Comparison of ENCODE assay signal across 11 cellular contexts in the genomic region with DNA sequence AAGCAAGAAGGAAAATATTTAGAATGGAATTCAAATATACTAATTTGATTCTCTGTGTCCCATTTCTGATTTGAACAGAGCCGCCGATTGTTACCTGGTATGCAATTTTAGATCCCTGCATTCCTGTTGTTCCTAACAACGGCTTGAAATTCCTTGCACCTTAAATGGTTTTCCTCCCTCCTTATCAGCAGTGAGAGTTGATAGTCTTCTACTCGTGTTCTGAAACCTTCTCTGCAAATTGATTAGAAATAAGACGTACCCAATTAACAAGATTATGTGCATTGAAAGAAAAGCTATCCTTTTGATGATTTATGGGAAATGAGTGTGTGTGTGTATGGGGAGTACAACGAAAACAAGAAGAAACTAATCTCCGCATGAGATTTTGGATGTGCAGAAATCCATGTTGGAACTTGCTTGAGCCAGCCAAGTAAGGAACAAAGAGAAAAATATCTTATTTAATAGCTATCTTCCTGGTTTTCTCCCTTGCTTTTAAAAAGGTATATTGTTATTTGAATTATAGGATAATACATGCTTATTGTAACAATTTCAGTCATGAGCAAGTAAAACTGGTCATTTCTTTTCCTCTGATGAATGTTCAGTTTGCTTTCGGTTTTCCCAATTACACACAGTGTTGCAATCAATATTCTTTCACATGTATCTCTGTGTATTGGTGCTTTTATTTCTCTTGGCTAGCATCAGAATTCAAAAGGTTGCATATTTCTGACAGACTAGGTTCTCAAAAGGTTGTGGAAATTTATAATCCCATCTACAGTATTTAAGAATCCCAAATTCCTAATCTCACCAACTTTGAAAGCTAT.
DNase-seq lines count a peak whose midpoint lies in the region; ATAC-seq, FAIRE-seq and TF ChIP-seq lines count a peak whose summit lies in the region.
"Had no signal": no experiment of that assay in that cellular context is flagged by ENCODE, and none has a peak within 500 bp of the region (broad histone marks: within the 10 kb centered on the region; RNA-seq: fewer than 3 reads in every experiment).

No MANE protein-coding gene starts in this region.

- no peak overlapping the region for H4K5ac ChIP-seq in IMR-90 (ENCODE audit: low read depth, low read length)

- H3K36me3 ChIP-seq in IMR-90 (ENCODE audit: control insufficient read depth, insufficient read depth, low read length) = no peaks in the 10 kb centered on the region
- no peaks in the 10 kb centered on the region for H3K36me3 ChIP-seq in keratinocyte (ENCODE audit: control insufficient read depth in 2 of 2, extremely low read depth in 1 of 2, insufficient read depth in 2 of 2, low read length in 2 of 2)
- H3K36me3 ChIP-seq: WERI-Rb-1 had no signal

- no peak overlapping the region for H4K91ac ChIP-seq in IMR-90 (ENCODE audit: insufficient read depth, low read depth, low read length)

- CTCF ChIA-PET in IMR-90 (lab: Yijun Ruan, JAX) (interaction anchor here (0.5 to 1.0 kb wide), 2 partner anchors 11 to 79 kb away, joined by 3 read pairs; no protein-coding TSS in a partner anchor), MCF 10A (lab: Yijun Ruan, JAX) (interaction anchor here (0.6 to 1.6 kb wide), 8 partner anchors 42 to 1178 kb away, joined by 3 to 6 read pairs (median 3); no protein-coding TSS in a partner anchor)

- no peak for TF ChIP-seq RAD21 in IMR-90 (IDR thresholded peaks at IDR 0.05; ENCODE audit: low read length)

- ATAC-seq in IMR-90 (ENCODE audit: low read depth) (no peak), HG02763 (IDR thresholded peaks at IDR 0.05; ENCODE audit: unreplicated experiment) (no peak)

- H2AFZ ChIP-seq in IMR-90 (replicated peaks; ENCODE audit: low read length, poor library complexity) (no peak overlapping the region), keratinocyte (ENCODE audit: control insufficient read depth, low read length) (peak overlapping the region; percentile 78)

- DNase-seq in IMR-90 (peak; percentile 11), MCF 10A (ENCODE audit: unreplicated experiment) (peak; percentile 67), keratinocyte (ENCODE audit: low read depth, low spot score) (no peak), stromal cell of bone marrow (ENCODE audit: low read depth) (peak; percentile 32), ecto neural progenitor cell (ENCODE audit: low spot score) (no peak), COLO829 (ENCODE audit: low spot score) (no peak)
- DNase-seq: activated T-cell treated with anti-CD3 and anti-CD28 coated beads, Interleukin-2, amount 50 U/mL, for 1 hour; NCI-H345; SHP77 treated with DMSO at 0.1 percent for 48 hours had no signal

- intact Hi-C loops in IMR-90 (cut with micrococcal nuclease) = no loop called here
- intact Hi-C loops in MCF 10A (cut with micrococcal nuclease) = no loop called here

- H3K36me3 Mint-ChIP-seq in MCF 10A (ENCODE audit: insufficient read depth, unreplicated experiment) = no peaks in the 10 kb centered on the region

- no CpG with 5 or more reads among the region's 8 CpGs for WGBS in IMR-90 (ENCODE audit: extremely low coverage in 2 of 2, insufficient read length in 1 of 2), 2 experiments

- H3K4me3 Mint-ChIP-seq in MCF 10A (ENCODE audit: unreplicated experiment) = peak overlapping the region; percentile 68

- H3K9me3 Mint-ChIP-seq in MCF 10A (ENCODE audit: unreplicated experiment) = no peaks in the 10 kb centered on the region

- 0 out of 2 replicates have a peak overlapping the region, but pooled peaks have one; percentile 27 for H2AK5ac ChIP-seq in IMR-90 (ENCODE audit: low read depth, low read length)

- H3K27ac Mint-ChIP-seq in MCF 10A (ENCODE audit: low read depth, unreplicated experiment) = peak overlapping the region; percentile 58

- H3K4me1 ChIP-seq in IMR-90 (ENCODE audit: control insufficient read depth, insufficient read depth, low read length) (peaks cover 5% of the 10 kb centered on the region), keratinocyte (ENCODE audit: control insufficient read depth, extremely low read depth, insufficient read depth, low read length) (peaks cover 44% of the 10 kb centered on the region)

- no peak overlapping the region for H3K4me2 ChIP-seq in IMR-90 (ENCODE audit: low read depth, low read length)
- peak overlapping the region; percentile 84 for H3K4me2 ChIP-seq in keratinocyte (ENCODE audit: control insufficient read depth, extremely low read depth, insufficient read depth, low read depth, low read length)

- peak; percentile 58 for FAIRE-seq in keratinocyte (lab: Jason Lieb, UNC)

- peaks cover 19% of the 10 kb centered on the region for H3K4me1 Mint-ChIP-seq in MCF 10A (ENCODE audit: insufficient read depth, unreplicated experiment)

- no peak overlapping the region for H2AK9ac ChIP-seq in IMR-90 (replicated peaks; ENCODE audit: low read depth, low read length, poor library complexity)

- no peaks in the 10 kb centered on the region for H3K9me3 ChIP-seq in IMR-90 (ENCODE audit: control insufficient read depth, insufficient read depth, low read length)
- H3K9me3 ChIP-seq in keratinocyte (ENCODE audit: control insufficient read depth, low read depth, low read length) = no peaks in the 10 kb centered on the region

- H3K79me1 ChIP-seq in IMR-90 (ENCODE audit: low read depth in 1 of 2, low read length in 2 of 2) = no peaks in the 10 kb centered on the region

- POLR2A ChIA-PET in IMR-90 (lab: Charles Lee; ENCODE audit: unreplicated experiment) (no interaction called here), MCF 10A (lab: Yijun Ruan, JAX) (interaction anchor here (0.6 to 3.8 kb wide), 17 partner anchors 8 to 768 kb away, joined by 3 to 30 read pairs (median 3); no protein-coding TSS in a partner anchor)

- H3K18ac ChIP-seq in IMR-90 (ENCODE audit: low read depth, low read length) = peak overlapping the region; percentile 52; the same call in 1 of the 2 replicates

- no peaks in the 10 kb centered on the region for H3K27me3 Mint-ChIP-seq in MCF 10A (ENCODE audit: insufficient read depth, unreplicated experiment)

- peak overlapping the region; percentile 51; the same call in 1 of the 2 replicates for H3K14ac ChIP-seq in IMR-90 (replicated peaks; ENCODE audit: low read depth, low read length)

- H2BK120ac ChIP-seq in IMR-90 (ENCODE audit: low read depth, low read length) = peak overlapping the region; percentile 63; the same call in 1 of the 2 replicates

- no peak overlapping the region for H2BK15ac ChIP-seq in IMR-90 (ENCODE audit: low read depth, low read length)

- H3K9ac ChIP-seq in IMR-90 (ENCODE audit: low read depth, low read length) (no peak overlapping the region), keratinocyte (ENCODE audit: control insufficient read depth, extremely low read depth, insufficient read depth, low read length) (peak overlapping the region; percentile 40)

- in situ Hi-C loops in IMR-90 (cut with MboI; ENCODE audit: low sequenced_read_pairs) = no loop called here

- H3K79me2 ChIP-seq in keratinocyte (ENCODE audit: control insufficient read depth, insufficient read depth, low read length) = no peaks in the 10 kb centered on the region

- dilution Hi-C loops in IMR-90 (cut with HindIII; ENCODE audit: low sequenced_read_pairs, unreplicated experiment) (no loop called here), keratinocyte (cut with MboI; ENCODE audit: extremely low pct_ligation_motif_present, low sequenced_read_pairs) (no loop called here)

- H4K8ac ChIP-seq in IMR-90 (ENCODE audit: low read depth in 2 of 2, low read length in 2 of 2) = peak overlapping the region in 1 of 2 experiments; percentile 39; a peak in 2 of 4 replicates

- TF ChIP-seq CTCF in IMR-90 (conservative IDR thresholded peaks at IDR 0.05; ENCODE audit: low read depth, low read length) (no peak), MCF 10A (IDR thresholded peaks at IDR 0.05; ENCODE audit: unreplicated experiment) (no peak), keratinocyte (optimal IDR thresholded peaks at IDR 0.05 in 1 of 3, IDR thresholded peaks at IDR 0.05 in 1 of 3, conservative IDR thresholded peaks at IDR 0.05 in 1 of 3; ENCODE audit: extremely low read depth in 1 of 3, insufficient read depth in 2 of 3, low read length in 3 of 3) (no peak)

- TF ChIP-seq POLR2A in IMR-90 (IDR thresholded peaks at IDR 0.05; ENCODE audit: low read depth, low read length) = no peak

- H2BK20ac ChIP-seq in IMR-90 (ENCODE audit: low read depth, low read length) = peak overlapping the region; percentile 75; the same call in 1 of the 2 replicates

- H4K20me1 ChIP-seq in IMR-90 (ENCODE audit: insufficient read depth, low read length) (no peaks in the 10 kb centered on the region), keratinocyte (ENCODE audit: control insufficient read depth, extremely low read depth, insufficient read depth, low read length) (no peaks in the 10 kb centered on the region)

- H3K23ac ChIP-seq in IMR-90 (ENCODE audit: low read depth, low read length) = no peak overlapping the region

- BruUV-seq in IMR-90 (replicated peaks; lab: Mats Ljungman, UMichigan) (no TSS peak), MCF 10A (replicated peaks; lab: Mats Ljungman, UMichigan) (no TSS peak)

- H3K4ac ChIP-seq in IMR-90 (ENCODE audit: low read depth, low read length) = peak overlapping the region; percentile 24; the same call in 1 of the 2 replicates

- no peaks in the 10 kb centered on the region for H3K27me3 ChIP-seq in IMR-90 (ENCODE audit: control insufficient read depth, insufficient read depth, low read length)
- H3K27me3 ChIP-seq in keratinocyte (ENCODE audit: control insufficient read depth, extremely low read depth, insufficient read depth, low read length) = no peaks in the 10 kb centered on the region

- H3K4me3 ChIP-seq in IMR-90 (ENCODE audit: insufficient read depth, low read depth, low read length) (no peak overlapping the region), keratinocyte (ENCODE audit: control insufficient read depth in 2 of 3, extremely low read depth in 1 of 3, insufficient read depth in 2 of 3, low read depth in 1 of 3, low read length in 3 of 3) (peak overlapping the region; percentile 11 to 57 (median 54))

- no peak overlapping the region for H3K56ac ChIP-seq in IMR-90 (ENCODE audit: extremely low read depth, insufficient read depth, low read length)

- H3K9me1 ChIP-seq in IMR-90 (ENCODE audit: insufficient read depth, low read length) (peaks cover 5% of the 10 kb centered on the region; the same call in 1 of the 2 replicates), keratinocyte (ENCODE audit: control insufficient read depth, extremely low read depth, insufficient read depth, low read length) (no peaks in the 10 kb centered on the region)

- peak overlapping the region; percentile 37 for H2BK5ac ChIP-seq in IMR-90 (ENCODE audit: low read depth, low read length, poor library complexity, severe bottlenecking)

- H3K27ac ChIP-seq in IMR-90 (ENCODE audit: insufficient read depth, low read length) (no peak overlapping the region), keratinocyte (ENCODE audit: control insufficient read depth, insufficient read depth, low read length) (peak overlapping the region; percentile 79)
- H3K27ac ChIP-seq: WERI-Rb-1 had no signal

TF ChIP-seq in IMR-90, 13 proteins besides CTCF, POLR2A, EP300 and RAD21:
- no peak for TF ChIP-seq SMC3 (IDR thresholded peaks at IDR 0.05; ENCODE audit: low read depth, low read length)
- peak; percentile 49; the same call in 1 of the 2 replicates for TF ChIP-seq CEBPB (IDR thresholded peaks at IDR 0.05; ENCODE audit: low read depth, low read length)
- TF ChIP-seq CHD1 (IDR thresholded peaks at IDR 0.05; ENCODE audit: low read depth, low read length) = no peak

Comparison
In these comparisons a context has a peak if more than half of its experiments do, and no peak if none do; other contexts are left out.
1. DNase-seq: peak in IMR-90 (single experiment), MCF 10A (single experiment) and stromal cell of bone marrow (single experiment); none in keratinocyte (single experiment), ecto neural progenitor cell (single experiment) and COLO829 (single experiment).